ENCODE assay signal across 1 cellular context in the genomic region with DNA sequence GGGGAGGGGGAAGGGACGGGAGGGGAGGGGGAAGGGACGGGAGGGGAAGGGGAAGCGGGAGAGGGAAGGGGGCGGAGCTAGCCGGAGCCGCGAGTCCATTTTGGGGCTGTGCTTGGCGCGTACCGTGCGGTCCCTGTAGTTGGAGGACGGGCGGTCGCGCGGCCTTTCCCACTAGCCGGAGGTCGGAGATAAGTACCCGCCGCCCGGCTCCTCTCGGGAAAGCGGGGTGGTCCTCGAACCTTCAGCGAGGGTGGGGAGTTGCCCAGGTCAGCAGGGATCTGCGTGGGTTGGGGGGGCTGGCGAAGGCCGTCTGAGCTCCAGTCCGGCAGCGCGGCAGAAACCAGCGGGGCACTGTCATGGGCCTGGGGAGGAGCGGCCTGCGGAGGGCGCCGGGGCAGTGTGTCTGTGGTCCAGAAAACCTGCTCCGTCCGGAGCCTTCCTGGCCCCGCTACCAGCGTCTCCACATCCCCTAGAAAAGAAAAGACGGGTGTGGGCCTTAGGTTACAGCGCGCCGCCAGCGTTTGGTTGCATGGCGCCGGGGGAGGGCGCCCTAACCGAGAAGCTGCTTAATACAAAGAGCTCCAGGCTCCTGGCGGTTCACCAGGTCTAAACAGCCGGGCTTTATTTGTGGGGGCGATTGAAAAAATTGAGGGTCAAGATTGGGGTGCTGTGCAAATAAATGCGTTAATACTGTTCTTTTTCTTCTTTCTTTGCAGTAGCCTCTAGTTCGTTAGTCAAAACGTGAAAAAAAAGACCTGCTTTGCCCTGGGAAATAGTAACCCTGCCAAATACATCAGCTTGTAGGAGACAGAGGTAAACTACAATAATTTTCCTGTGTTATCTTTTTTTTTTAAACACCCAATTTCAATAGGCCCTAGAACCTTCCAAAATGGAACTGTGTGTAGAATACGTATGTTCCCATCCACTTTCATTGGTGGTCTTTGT.
TF ChIP-seq lines count a peak whose summit lies in the region.

A gene with protein sequence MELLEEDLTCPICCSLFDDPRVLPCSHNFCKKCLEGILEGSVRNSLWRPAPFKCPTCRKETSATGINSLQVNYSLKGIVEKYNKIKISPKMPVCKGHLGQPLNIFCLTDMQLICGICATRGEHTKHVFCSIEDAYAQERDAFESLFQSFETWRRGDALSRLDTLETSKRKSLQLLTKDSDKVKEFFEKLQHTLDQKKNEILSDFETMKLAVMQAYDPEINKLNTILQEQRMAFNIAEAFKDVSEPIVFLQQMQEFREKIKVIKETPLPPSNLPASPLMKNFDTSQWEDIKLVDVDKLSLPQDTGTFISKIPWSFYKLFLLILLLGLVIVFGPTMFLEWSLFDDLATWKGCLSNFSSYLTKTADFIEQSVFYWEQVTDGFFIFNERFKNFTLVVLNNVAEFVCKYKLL (plus strand): TSS at position 92 of the 945 bp plus-strand sequence. CDS start 14,899 bp downstream, outside the sequence.

TF ChIP-seq in HepG2, 621 proteins besides CTCF, POLR2A, EP300 and RAD21 (continued from another document and continues in another):
- TF ChIP-seq MED8 (CRISPR knock-in tag; IDR thresholded peaks at IDR 0.05; ENCODE audit: insufficient replicate concordance): no peak
- TF ChIP-seq ZNF260 (CRISPR knock-in tag; IDR thresholded peaks at IDR 0.05; ENCODE audit: borderline replicate concordance, low read depth): no peak
- TF ChIP-seq, protein P1, sequence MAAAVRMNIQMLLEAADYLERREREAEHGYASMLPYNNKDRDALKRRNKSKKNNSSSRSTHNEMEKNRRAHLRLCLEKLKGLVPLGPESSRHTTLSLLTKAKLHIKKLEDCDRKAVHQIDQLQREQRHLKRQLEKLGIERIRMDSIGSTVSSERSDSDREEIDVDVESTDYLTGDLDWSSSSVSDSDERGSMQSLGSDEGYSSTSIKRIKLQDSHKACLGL (CRISPR knock-in tag; IDR thresholded peaks at IDR 0.05): no peak; the same call in 1 of the 2 replicates
- TF ChIP-seq MAF1 (CRISPR knock-in tag; IDR thresholded peaks at IDR 0.05; ENCODE audit: borderline replicate concordance): 0 out of 2 replicates have a peak, but pooled peaks have one; percentile 61
- TF ChIP-seq RARA (CRISPR knock-in tag; IDR thresholded peaks at IDR 0.05): no peak
- TF ChIP-seq KIAA2018 (CRISPR knock-in tag; IDR thresholded peaks at IDR 0.05; ENCODE audit: borderline replicate concordance): no peak
- TF ChIP-seq THAP7 (CRISPR knock-in tag; IDR thresholded peaks at IDR 0.05): no peak
- TF ChIP-seq, protein P2, sequence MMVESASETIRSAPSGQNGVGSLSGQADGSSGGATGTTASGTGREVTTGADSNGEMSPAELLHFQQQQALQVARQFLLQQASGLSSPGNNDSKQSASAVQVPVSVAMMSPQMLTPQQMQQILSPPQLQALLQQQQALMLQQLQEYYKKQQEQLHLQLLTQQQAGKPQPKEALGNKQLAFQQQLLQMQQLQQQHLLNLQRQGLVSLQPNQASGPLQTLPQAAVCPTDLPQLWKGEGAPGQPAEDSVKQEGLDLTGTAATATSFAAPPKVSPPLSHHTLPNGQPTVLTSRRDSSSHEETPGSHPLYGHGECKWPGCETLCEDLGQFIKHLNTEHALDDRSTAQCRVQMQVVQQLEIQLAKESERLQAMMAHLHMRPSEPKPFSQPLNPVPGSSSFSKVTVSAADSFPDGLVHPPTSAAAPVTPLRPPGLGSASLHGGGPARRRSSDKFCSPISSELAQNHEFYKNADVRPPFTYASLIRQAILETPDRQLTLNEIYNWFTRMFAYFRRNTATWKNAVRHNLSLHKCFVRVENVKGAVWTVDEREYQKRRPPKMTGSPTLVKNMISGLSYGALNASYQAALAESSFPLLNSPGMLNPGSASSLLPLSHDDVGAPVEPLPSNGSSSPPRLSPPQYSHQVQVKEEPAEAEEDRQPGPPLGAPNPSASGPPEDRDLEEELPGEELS (CRISPR knock-in tag; IDR thresholded peaks at IDR 0.05): peak; percentile 17; the same call in 1 of the 2 replicates
- TF ChIP-seq, protein P3, sequence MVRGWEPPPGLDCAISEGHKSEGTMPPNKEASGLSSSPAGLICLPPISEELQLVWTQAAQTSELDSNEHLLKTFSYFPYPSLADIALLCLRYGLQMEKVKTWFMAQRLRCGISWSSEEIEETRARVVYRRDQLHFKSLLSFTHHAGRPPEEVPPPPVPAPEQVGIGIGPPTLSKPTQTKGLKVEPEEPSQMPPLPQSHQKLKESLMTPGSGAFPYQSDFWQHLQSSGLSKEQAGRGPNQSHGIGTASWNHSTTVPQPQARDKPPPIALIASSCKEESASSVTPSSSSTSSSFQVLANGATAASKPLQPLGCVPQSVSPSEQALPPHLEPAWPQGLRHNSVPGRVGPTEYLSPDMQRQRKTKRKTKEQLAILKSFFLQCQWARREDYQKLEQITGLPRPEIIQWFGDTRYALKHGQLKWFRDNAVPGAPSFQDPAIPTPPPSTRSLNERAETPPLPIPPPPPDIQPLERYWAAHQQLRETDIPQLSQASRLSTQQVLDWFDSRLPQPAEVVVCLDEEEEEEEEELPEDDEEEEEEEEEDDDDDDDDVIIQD (CRISPR knock-in tag; IDR thresholded peaks at IDR 0.05; ENCODE audit: low read depth): peak; percentile 59; the same call in 1 of the 2 replicates
- no peak for TF ChIP-seq TCF7L2 (IDR thresholded peaks at IDR 0.05; ENCODE audit: low read depth, low read length)
- TF ChIP-seq ZMAT5 (CRISPR knock-in tag; IDR thresholded peaks at IDR 0.05; ENCODE audit: borderline replicate concordance, low read depth): no peak
- no peak for TF ChIP-seq MIER2 (CRISPR knock-in tag; IDR thresholded peaks at IDR 0.05)
- TF ChIP-seq, protein P4, sequence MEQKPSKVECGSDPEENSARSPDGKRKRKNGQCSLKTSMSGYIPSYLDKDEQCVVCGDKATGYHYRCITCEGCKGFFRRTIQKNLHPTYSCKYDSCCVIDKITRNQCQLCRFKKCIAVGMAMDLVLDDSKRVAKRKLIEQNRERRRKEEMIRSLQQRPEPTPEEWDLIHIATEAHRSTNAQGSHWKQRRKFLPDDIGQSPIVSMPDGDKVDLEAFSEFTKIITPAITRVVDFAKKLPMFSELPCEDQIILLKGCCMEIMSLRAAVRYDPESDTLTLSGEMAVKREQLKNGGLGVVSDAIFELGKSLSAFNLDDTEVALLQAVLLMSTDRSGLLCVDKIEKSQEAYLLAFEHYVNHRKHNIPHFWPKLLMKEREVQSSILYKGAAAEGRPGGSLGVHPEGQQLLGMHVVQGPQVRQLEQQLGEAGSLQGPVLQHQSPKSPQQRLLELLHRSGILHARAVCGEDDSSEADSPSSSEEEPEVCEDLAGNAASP (CRISPR knock-in tag; IDR thresholded peaks at IDR 0.05; ENCODE audit: borderline replicate concordance): no peak
- peak; percentile 64 for TF ChIP-seq HOXA5 (CRISPR knock-in tag; IDR thresholded peaks at IDR 0.05)
- no peak for TF ChIP-seq ADNP (CRISPR knock-in tag; IDR thresholded peaks at IDR 0.05)
- no peak for TF ChIP-seq ARNT2 (CRISPR knock-in tag; IDR thresholded peaks at IDR 0.05; ENCODE audit: low read depth)
- no peak for TF ChIP-seq ZNF629 (CRISPR knock-in tag; conservative IDR thresholded peaks at IDR 0.05)
- no peak for TF ChIP-seq CHD4 (IDR thresholded peaks at IDR 0.05; ENCODE audit: borderline replicate concordance, low read length)
- TF ChIP-seq HMG20A (CRISPR knock-in tag; IDR thresholded peaks at IDR 0.05; ENCODE audit: borderline replicate concordance): no peak
- TF ChIP-seq TRIM22 (IDR thresholded peaks at IDR 0.05): no peak
- TF ChIP-seq ZNF10 (CRISPR knock-in tag; IDR thresholded peaks at IDR 0.05; ENCODE audit: borderline replicate concordance, low read depth): no peak
- peak; percentile 50 for TF ChIP-seq MED1 (CRISPR knock-in tag; IDR thresholded peaks at IDR 0.05)
- no peak for TF ChIP-seq JUNB (CRISPR knock-in tag; IDR thresholded peaks at IDR 0.05; ENCODE audit: borderline replicate concordance)
- TF ChIP-seq PLSCR1 (CRISPR knock-in tag; IDR thresholded peaks at IDR 0.05; ENCODE audit: borderline replicate concordance): no peak
- TF ChIP-seq ZNF460 (CRISPR knock-in tag; IDR thresholded peaks at IDR 0.05; ENCODE audit: borderline replicate concordance): no peak
- no peak for TF ChIP-seq ZFYVE20 (CRISPR knock-in tag; IDR thresholded peaks at IDR 0.05; ENCODE audit: borderline replicate concordance, low read depth)
- no peak for TF ChIP-seq HNF4A (CRISPR knock-in tag; IDR thresholded peaks at IDR 0.05)
- TF ChIP-seq NCOA5 (CRISPR knock-in tag; IDR thresholded peaks at IDR 0.05): no peak
- TF ChIP-seq TARDBP (CRISPR knock-in tag; IDR thresholded peaks at IDR 0.05): peak; percentile 55; the same call in 1 of the 2 replicates
- 0 out of 2 replicates have a peak, but pooled peaks have one; percentile 6 for TF ChIP-seq ZNF30 (CRISPR knock-in tag; IDR thresholded peaks at IDR 0.05)
- TF ChIP-seq BRF2 (CRISPR knock-in tag; IDR thresholded peaks at IDR 0.05): no peak
- 0 out of 2 replicates have a peak, but pooled peaks have one; percentile 25 for TF ChIP-seq HMG20B (CRISPR knock-in tag; conservative IDR thresholded peaks at IDR 0.05)
- TF ChIP-seq HMGA1 (CRISPR knock-in tag; conservative IDR thresholded peaks at IDR 0.05): no peak
- no peak for TF ChIP-seq GTF2F1 (IDR thresholded peaks at IDR 0.05; ENCODE audit: low read length)
